Comparison of ENCODE assay signal across 4 cellular contexts in the genomic region with DNA sequence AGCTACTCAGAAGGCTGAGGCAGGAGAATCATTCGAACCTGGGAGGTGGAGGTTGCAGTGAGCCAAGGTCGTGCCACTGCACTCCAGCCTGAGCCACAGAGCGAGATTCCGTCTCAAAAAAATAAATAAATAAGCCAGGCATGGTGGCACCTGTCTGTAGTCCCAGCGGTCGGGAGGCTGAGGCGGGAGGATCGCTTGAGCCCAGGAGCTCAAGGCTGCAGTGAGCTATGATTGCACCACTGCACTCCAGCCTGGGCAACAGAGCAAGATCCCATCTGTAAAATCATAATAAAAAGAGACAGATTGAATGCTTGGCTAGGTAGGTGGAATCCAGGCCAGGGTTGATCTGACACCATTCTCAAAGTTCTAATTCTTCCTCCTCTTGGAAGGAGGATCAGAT. TPM values are rescaled to one million over a fixed set of nuclear protein-coding genes. Genes with fewer than 3 reads are reported as not detected.
"Had no signal": no experiment of that assay in that cellular context is flagged by ENCODE, and none has a peak within 500 bp of the region (broad histone marks: within the 10 kb centered on the region; RNA-seq: fewer than 3 reads in every experiment).

No MANE protein-coding gene starts in this region.

RNA-seq across cellular contexts. Expression of gene UPK3B, which starts 3.7 kb away (rescaled TPM):
- total RNA-seq: skeletal muscle tissue had no signal

RNA-seq across cellular contexts. Expression of gene SPDYE16, which starts 36.5 kb away (rescaled TPM):
- total RNA-seq: esophagus mucosa, glomerular endothelial cell, lung microvascular endothelial cell, skeletal muscle tissue had no signal
